In the genomic region with DNA sequence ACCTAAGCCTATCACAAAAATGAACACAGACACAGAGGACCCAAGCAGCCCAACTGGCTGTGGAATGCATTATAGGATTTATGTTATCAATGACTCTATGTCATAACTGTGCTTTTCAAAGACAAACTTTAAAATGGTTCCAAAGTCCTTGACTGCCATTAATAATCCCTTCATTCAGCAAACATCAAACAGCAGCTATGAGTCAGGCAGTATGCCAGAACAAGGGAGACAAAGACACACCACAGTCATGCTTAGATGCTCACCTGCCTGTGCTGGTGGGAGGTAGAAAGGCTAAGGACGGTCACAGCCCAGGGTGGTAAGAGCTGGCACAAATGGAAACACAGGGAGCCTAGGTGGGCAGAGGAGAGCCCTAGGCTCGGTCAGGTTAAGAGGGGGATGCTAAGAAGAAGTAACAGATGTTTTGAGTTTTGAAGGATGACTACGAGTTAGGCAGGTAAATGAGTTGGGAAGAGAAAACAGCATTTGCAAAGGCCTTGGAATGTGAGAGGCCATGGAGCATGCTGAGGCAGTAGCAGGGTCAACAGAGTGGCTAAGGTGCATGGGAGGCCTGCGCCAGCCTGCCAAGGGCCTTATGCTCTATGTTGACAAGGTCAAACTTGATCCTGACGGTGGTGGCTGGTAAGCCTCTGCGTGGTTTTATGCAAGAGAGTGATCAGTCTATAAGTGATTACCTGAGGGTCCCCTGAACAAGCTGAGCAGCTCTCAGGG, we compare ENCODE assay signal across 12 cellular contexts. TPM values are rescaled to one million over a fixed set of nuclear protein-coding genes. Genes with fewer than 3 reads are reported as not detected.
DNase-seq lines count a peak whose midpoint lies in the region; ATAC-seq lines count a peak whose summit lies in the region.
"Had no signal": no experiment of that assay in that cellular context is flagged by ENCODE, and none has a peak within 500 bp of the region (broad histone marks: within the 10 kb centered on the region; RNA-seq: fewer than 3 reads in every experiment).

No MANE protein-coding gene starts in this region.

- no peaks in the 10 kb centered on the region for H3K27me3 Mint-ChIP-seq in activated naive CD8-positive, alpha-beta T cell treated with anti-CD3 and anti-CD28 coated beads for 36 hours

- ATAC-seq in left colon (peak; percentile 63), HG02852 (IDR thresholded peaks at IDR 0.05; ENCODE audit: unreplicated experiment) (no peak)
- ATAC-seq: Panc1 had no signal

- peaks cover 2% of the 10 kb centered on the region for H3K36me3 Mint-ChIP-seq in activated naive CD8-positive, alpha-beta T cell treated with anti-CD3 and anti-CD28 coated beads for 36 hours

- intact Hi-C loops in left colon (cut with DNase I, micrococcal nuclease): no loop called here

- DNase-seq in DMS153 (lab: John Stamatoyannopoulos, UW) (peak; percentile 75), NCI-H1105 (lab: John Stamatoyannopoulos, UW) (peak; percentile 92), SW480 (ENCODE audit: low spot score) (peak; percentile 98), left colon (no peak), NCI-H82 (lab: John Stamatoyannopoulos, UW) (no peak)
- no peak for DNase-seq in activated naive CD8-positive, alpha-beta T cell treated with anti-CD3 and anti-CD28 coated beads for 36 hours
- DNase-seq in activated CD8-positive, alpha-beta memory T cell treated with anti-CD3 and anti-CD28 coated beads for 24 hours: no peak
- DNase-seq: activated gamma-delta T cell treated with Interleukin-2 at 50 U/mL for 16 hours; Kasumi-1; stimulated activated CD4-positive, alpha-beta T cell treated with anti-CD3 and anti-CD28 coated beads, Interleukin-15, amount 100 ng/mL, for 24 hours had no signal

- H3K4me3 Mint-ChIP-seq in activated naive CD8-positive, alpha-beta T cell treated with anti-CD3 and anti-CD28 coated beads for 36 hours: no peak overlapping the region

- H3K27ac Mint-ChIP-seq in activated naive CD8-positive, alpha-beta T cell treated with anti-CD3 and anti-CD28 coated beads for 36 hours: no peak overlapping the region

- H3K9me3 Mint-ChIP-seq in activated naive CD8-positive, alpha-beta T cell treated with anti-CD3 and anti-CD28 coated beads for 36 hours: no peaks in the 10 kb centered on the region

- no peaks in the 10 kb centered on the region for H3K4me1 Mint-ChIP-seq in activated naive CD8-positive, alpha-beta T cell treated with anti-CD3 and anti-CD28 coated beads for 36 hours

RNA-seq across cellular contexts. Expression of gene NMNAT3, which starts 23.0 kb away (rescaled TPM):
- 1 to 10 TPM; 6.2 to 8.7 TPM for total RNA-seq in left colon
- 1 to 10 TPM; 3.6 to 5.5 TPM for total RNA-seq in activated naive CD8-positive, alpha-beta T cell treated with anti-CD3 and anti-CD28 coated beads for 36 hours

Comparison
In these comparisons a context has a peak if more than half of its experiments do, and no peak if none do; other contexts are left out.
1. DNase-seq: peak in DMS153 (single experiment), NCI-H1105 (single experiment) and SW480 (single experiment); none in left colon (0 of 2), NCI-H82 (single experiment), activated naive CD8-positive, alpha-beta T cell treated with anti-CD3 and anti-CD28 coated beads for 36 hours (single experiment) and activated CD8-positive, alpha-beta memory T cell treated with anti-CD3 and anti-CD28 coated beads for 24 hours (single experiment).